1 cellular context compared by ENCODE assay signal in genomic region chr19:3537438-3538240, GRCh38.
A peak's percentile ranks its signal among the peaks of the same experiment; 100 is the strongest.
TF ChIP-seq lines count a peak whose summit lies in the region.

No MANE protein-coding gene starts in this region.

TF ChIP-seq in HEK293, 187 proteins besides CTCF, POLR2A, EP300 and RAD21 (continued from another document and continues in another):
- TF ChIP-seq ZBTB26 (tag by site-specific recombination; optimal IDR thresholded peaks at IDR 0.05) (no peak), ZNF623 (tag by site-specific recombination; IDR thresholded peaks at IDR 0.05) (peak; percentile 100), ZNF311 (tag by site-specific recombination; IDR thresholded peaks at IDR 0.05; ENCODE audit: borderline replicate concordance) (no peak), ZNF560 (tag by site-specific recombination; IDR thresholded peaks at IDR 0.05; ENCODE audit: borderline replicate concordance) (no peak), ZNF843 (tag by site-specific recombination; IDR thresholded peaks at IDR 0.05) (no peak), IKZF3 (tag by site-specific recombination; IDR thresholded peaks at IDR 0.05) (no peak), ZNF18 (tag by site-specific recombination; IDR thresholded peaks at IDR 0.05) (no peak), ZNF521 (tag by site-specific recombination; IDR thresholded peaks at IDR 0.05) (no peak), ZNF24 (tag by site-specific recombination; IDR thresholded peaks at IDR 0.05) (no peak), AEBP2 (tag by site-specific recombination; IDR thresholded peaks at IDR 0.05; ENCODE audit: borderline replicate concordance) (no peak), ZSCAN5A (tag by site-specific recombination; IDR thresholded peaks at IDR 0.05) (peak; percentile 46; the same call in 1 of the 2 replicates), ZNF404 (tag by site-specific recombination; IDR thresholded peaks at IDR 0.05) (no peak), ZFP3 (tag by site-specific recombination; IDR thresholded peaks at IDR 0.05; ENCODE audit: low read depth) (no peak), KLF17 (tag by site-specific recombination; IDR thresholded peaks at IDR 0.05) (peak; percentile 78), ZNF202 (tag by site-specific recombination; IDR thresholded peaks at IDR 0.05; ENCODE audit: borderline replicate concordance) (no peak), PRDM1 (tag by site-specific recombination; IDR thresholded peaks at IDR 0.05) (no peak), HOXA7 (CRISPR knock-in tag; IDR thresholded peaks at IDR 0.05; ENCODE audit: borderline replicate concordance) (no peak), ZFHX2 (tag by site-specific recombination; conservative IDR thresholded peaks at IDR 0.05) (no peak), ZNF548 (tag by site-specific recombination; IDR thresholded peaks at IDR 0.05) (no peak), ZNF837 (tag by site-specific recombination; IDR thresholded peaks at IDR 0.05) (no peak), KLF7 (tag by site-specific recombination; IDR thresholded peaks at IDR 0.05; ENCODE audit: borderline replicate concordance) (no peak), KLF9 (tag by site-specific recombination; IDR thresholded peaks at IDR 0.05; ENCODE audit: low read depth) (no peak), ZNF707 (tag by site-specific recombination; IDR thresholded peaks at IDR 0.05) (no peak), ZNF121 (tag by site-specific recombination; IDR thresholded peaks at IDR 0.05) (no peak), ZNF148 (tag by site-specific recombination; IDR thresholded peaks at IDR 0.05; ENCODE audit: borderline replicate concordance) (no peak), ZNF747 (tag by site-specific recombination; IDR thresholded peaks at IDR 0.05) (no peak), ZNF791 (tag by site-specific recombination; IDR thresholded peaks at IDR 0.05) (no peak), TSHZ1 (tag by site-specific recombination; IDR thresholded peaks at IDR 0.05; ENCODE audit: borderline replicate concordance) (no peak), ZNF266 (tag by site-specific recombination; IDR thresholded peaks at IDR 0.05; ENCODE audit: low read depth) (no peak), HIC1 (tag by site-specific recombination; IDR thresholded peaks at IDR 0.05) (peak; percentile 67; the same call in 1 of the 2 replicates), ATF2 (tag by site-specific recombination; IDR thresholded peaks at IDR 0.05; ENCODE audit: low read depth) (no peak), ZNF280D (tag by site-specific recombination; IDR thresholded peaks at IDR 0.05) (peak; percentile 61; the same call in 1 of the 2 replicates), ZNF239 (tag by site-specific recombination; IDR thresholded peaks at IDR 0.05) (0 out of 2 replicates have a peak, but pooled peaks have one; percentile 59), GLIS1 (tag by site-specific recombination; IDR thresholded peaks at IDR 0.05) (peak; percentile 75), ZNF596 (tag by site-specific recombination; IDR thresholded peaks at IDR 0.05) (no peak), ZNF639 (tag by site-specific recombination; IDR thresholded peaks at IDR 0.05) (no peak), SP2 (tag by site-specific recombination; IDR thresholded peaks at IDR 0.05) (peak; percentile 41), ZNF292 (tag by site-specific recombination; IDR thresholded peaks at IDR 0.05; ENCODE audit: borderline replicate concordance, low read depth) (no peak)
